1 cellular context compared by ENCODE assay signal in genomic region chr1:153945795-153946621, GRCh38.
A peak's percentile ranks its signal among the peaks of the same experiment; 100 is the strongest.
TF ChIP-seq lines count a peak whose summit lies in the region.

No MANE protein-coding gene starts in this region.

TF ChIP-seq in IMR-90, 13 proteins besides CTCF, POLR2A, EP300 and RAD21 (continued from another document):
- peak; percentile 66; the same call in 1 of the 2 replicates for TF ChIP-seq MXI1 (IDR thresholded peaks at IDR 0.05; ENCODE audit: borderline replicate concordance, low read depth, low read length)
- TF ChIP-seq, protein P1, sequence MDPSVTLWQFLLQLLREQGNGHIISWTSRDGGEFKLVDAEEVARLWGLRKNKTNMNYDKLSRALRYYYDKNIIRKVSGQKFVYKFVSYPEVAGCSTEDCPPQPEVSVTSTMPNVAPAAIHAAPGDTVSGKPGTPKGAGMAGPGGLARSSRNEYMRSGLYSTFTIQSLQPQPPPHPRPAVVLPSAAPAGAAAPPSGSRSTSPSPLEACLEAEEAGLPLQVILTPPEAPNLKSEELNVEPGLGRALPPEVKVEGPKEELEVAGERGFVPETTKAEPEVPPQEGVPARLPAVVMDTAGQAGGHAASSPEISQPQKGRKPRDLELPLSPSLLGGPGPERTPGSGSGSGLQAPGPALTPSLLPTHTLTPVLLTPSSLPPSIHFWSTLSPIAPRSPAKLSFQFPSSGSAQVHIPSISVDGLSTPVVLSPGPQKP (IDR thresholded peaks at IDR 0.05; ENCODE audit: borderline replicate concordance, low read depth, low read length), result no peak
- TF ChIP-seq SMC3 (IDR thresholded peaks at IDR 0.05; ENCODE audit: low read depth, low read length), result no peak
- no peak for TF ChIP-seq FOS (IDR thresholded peaks at IDR 0.05; ENCODE audit: low read depth, low read length)
- TF ChIP-seq MAZ (IDR thresholded peaks at IDR 0.05; ENCODE audit: borderline replicate concordance, low read depth, low read length), result peak; percentile 71
- peak; percentile 82 for TF ChIP-seq USF2 (IDR thresholded peaks at IDR 0.05; ENCODE audit: low read depth, low read length)
- no peak for TF ChIP-seq RFX5 (IDR thresholded peaks at IDR 0.05; ENCODE audit: low read depth, low read length)
- TF ChIP-seq BHLHE40 (IDR thresholded peaks at IDR 0.05; ENCODE audit: low read depth, low read length), result peak; percentile 74
- no peak for TF ChIP-seq MAFK (IDR thresholded peaks at IDR 0.05; ENCODE audit: low read depth, low read length)
- TF ChIP-seq CEBPB (IDR thresholded peaks at IDR 0.05; ENCODE audit: low read depth, low read length), result no peak
- no peak for TF ChIP-seq RCOR1 (IDR thresholded peaks at IDR 0.05; ENCODE audit: insufficient replicate concordance, low read length)
